ENCODE assay signal across 8 cellular contexts in the genomic region with DNA sequence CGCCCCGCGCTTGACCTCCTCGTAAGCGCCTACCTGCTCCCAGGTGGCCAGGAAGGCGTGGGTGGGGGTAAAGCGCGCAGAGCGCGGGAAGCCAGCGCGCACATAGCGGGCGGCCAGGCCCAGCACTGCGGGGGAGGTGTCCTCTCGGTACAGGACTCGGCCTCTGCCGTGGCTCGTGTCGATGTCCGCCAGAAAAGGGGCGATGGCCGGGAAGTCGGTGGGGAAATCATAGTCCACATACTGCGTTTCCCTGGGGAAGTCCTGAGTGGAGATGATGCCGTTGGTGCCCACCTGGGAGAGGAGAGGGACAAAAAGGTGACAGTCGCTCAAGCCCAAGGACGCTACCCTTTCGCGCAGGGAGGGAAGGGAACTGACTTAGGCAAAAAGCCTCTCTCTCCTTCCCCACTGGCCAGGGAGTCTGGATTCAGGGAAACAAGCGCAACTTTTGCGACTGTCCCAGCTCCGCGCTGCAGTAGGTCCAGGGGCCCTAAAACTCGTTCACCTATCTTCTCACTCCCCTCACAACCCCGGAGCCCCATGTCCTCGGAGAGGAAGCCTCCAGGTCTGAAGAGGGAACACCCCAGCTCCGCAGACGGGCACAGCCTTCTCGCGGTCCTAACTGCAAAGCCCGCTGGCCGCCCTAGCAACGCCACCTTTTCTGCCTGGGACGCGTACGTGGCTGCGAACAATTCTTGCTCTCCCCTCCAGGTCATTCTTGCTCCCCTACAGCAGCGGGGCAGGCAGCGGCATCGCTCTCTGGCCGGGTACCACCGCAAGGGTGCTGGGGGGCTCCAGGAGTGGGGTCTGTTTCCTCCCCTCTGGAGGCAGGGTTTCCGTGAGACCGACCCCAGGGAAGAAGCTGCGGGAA. TPM values are rescaled to one million over a fixed set of nuclear protein-coding genes. Genes with fewer than 3 reads are reported as not detected.
A peak's percentile ranks its signal among the peaks of the same experiment; 100 is the strongest.
DNase-seq lines count a peak whose midpoint lies in the region; ATAC-seq, FAIRE-seq and TF ChIP-seq lines count a peak whose summit lies in the region.

No MANE protein-coding gene starts in this region.

- H3K9ac ChIP-seq in IMR-90 (ENCODE audit: low read depth, low read length) (peak overlapping the region; percentile 99), astrocyte (ENCODE audit: low read length) (peak overlapping the region; percentile 92)

- peak overlapping the region; percentile 97 for H3K27ac ChIP-seq in IMR-90 (ENCODE audit: insufficient read depth, low read length)
- H3K27ac ChIP-seq in astrocyte (ENCODE audit: low read depth, low read length): peak overlapping the region; percentile 80
- peak overlapping the region in 3 of 8 donors; percentile 11 to 54 (median 30) for H3K27ac ChIP-seq in spleen
- H3K27ac ChIP-seq in OCI-LY7 (ENCODE audit: low read depth, low read length, poor library complexity, severe bottlenecking): no peak overlapping the region

- H4K91ac ChIP-seq in IMR-90 (ENCODE audit: insufficient read depth, low read depth, low read length): peak overlapping the region; percentile 87

- H3K27ac Mint-ChIP-seq in astrocyte (ENCODE audit: unreplicated experiment) (peak overlapping the region; percentile 53), immature natural killer cell (no peak overlapping the region)

- H3K27me3 Mint-ChIP-seq in astrocyte (ENCODE audit: low read depth, unreplicated experiment) (peaks cover 22% of the 10 kb centered on the region), immature natural killer cell (ENCODE audit: low read depth in 3 of 3) (peaks cover 11 to 27% (median 15%) of the 10 kb centered on the region in 3 donors)

- TF ChIP-seq POLR2A in IMR-90 (IDR thresholded peaks at IDR 0.05; ENCODE audit: low read depth, low read length) (no peak), spleen (IDR thresholded peaks at IDR 0.05) (no peak)

- CTCF ChIA-PET in IMR-90 (lab: Yijun Ruan, JAX) (interaction anchor here (0.5 to 1.8 kb wide), 6 partner anchors 39 to 212 kb away, joined by 3 to 6 read pairs (median 4); no protein-coding TSS in a partner anchor), OCI-LY7 (lab: Charles Lee; ENCODE audit: unreplicated experiment) (no interaction called here)

- peak overlapping the region; percentile 92 for H2BK120ac ChIP-seq in IMR-90 (ENCODE audit: low read depth, low read length)

- H4K5ac ChIP-seq in IMR-90 (ENCODE audit: low read depth, low read length): peak overlapping the region; percentile 45

- H3K9me1 ChIP-seq in IMR-90 (ENCODE audit: insufficient read depth, low read length): peaks cover 19% of the 10 kb centered on the region

- ATAC-seq in IMR-90 (ENCODE audit: low read depth): peak; percentile 6

- H3K9me3 Mint-ChIP-seq in astrocyte (ENCODE audit: unreplicated experiment): no peaks in the 10 kb centered on the region
- no peaks in the 10 kb centered on the region for H3K9me3 Mint-ChIP-seq in immature natural killer cell

- POLR2A ChIA-PET in IMR-90 (lab: Charles Lee; ENCODE audit: unreplicated experiment) (interaction anchor here (0.5 to 2.0 kb wide), 3 partner anchors 13 to 670 kb away, joined by 3 to 14 read pairs (median 3); no protein-coding TSS in a partner anchor), OCI-LY7 (lab: Charles Lee) (no interaction called here)

- H3K4me1 ChIP-seq in BE2C (peaks cover 11% of the 10 kb centered on the region), IMR-90 (ENCODE audit: control insufficient read depth, insufficient read depth, low read length) (peaks cover 25% of the 10 kb centered on the region), astrocyte (ENCODE audit: insufficient read depth, low read length) (peaks cover 34% of the 10 kb centered on the region), spleen (peaks cover 20 to 34% (median 27%) of the 10 kb centered on the region in 6 donors), OCI-LY7 (ENCODE audit: insufficient read depth, low read length, poor library complexity, severe bottlenecking) (no peaks in the 10 kb centered on the region)

- H3K4me3 ChIP-seq in BE2C (ENCODE audit: low read depth, low read length): peak overlapping the region; percentile 89
- H3K4me3 ChIP-seq in IMR-90 (ENCODE audit: insufficient read depth, low read depth, low read length): peak overlapping the region; percentile 94
- peak overlapping the region; percentile 85 for H3K4me3 ChIP-seq in astrocyte (ENCODE audit: insufficient read depth, low read depth, low read length)
- peak overlapping the region; percentile 45 to 83 (median 55) for H3K4me3 ChIP-seq in spleen
- H3K4me3 ChIP-seq in OCI-LY7 (ENCODE audit: low read depth, low read length, poor library complexity, severe bottlenecking): no peak overlapping the region

- H4K20me1 ChIP-seq in IMR-90 (ENCODE audit: insufficient read depth, low read length): peaks cover 4% of the 10 kb centered on the region; the same call in 1 of the 2 replicates
- no peaks in the 10 kb centered on the region for H4K20me1 ChIP-seq in astrocyte (ENCODE audit: insufficient read depth, low read length)
- no peaks in the 10 kb centered on the region for H4K20me1 ChIP-seq in OCI-LY7 (ENCODE audit: insufficient read depth, low read length)

- H3K14ac ChIP-seq in IMR-90 (replicated peaks; ENCODE audit: low read depth, low read length): peak overlapping the region; percentile 98

- peaks cover 29% of the 10 kb centered on the region for H3K79me2 ChIP-seq in astrocyte (ENCODE audit: insufficient read depth, low read length)
- H3K79me2 ChIP-seq in OCI-LY7 (ENCODE audit: insufficient read depth, low read depth, low read length): no peaks in the 10 kb centered on the region

- H3K23ac ChIP-seq in IMR-90 (ENCODE audit: low read depth, low read length): peak overlapping the region; percentile 97

- in situ Hi-C loops in IMR-90 (cut with MboI; ENCODE audit: low sequenced_read_pairs): no loop called here

- peak overlapping the region; percentile 62 to 91; a peak in 3 of 4 replicates for H4K8ac ChIP-seq in IMR-90 (ENCODE audit: low read depth in 2 of 2, low read length in 2 of 2)

- H2AFZ ChIP-seq in IMR-90 (replicated peaks; ENCODE audit: low read length, poor library complexity): peak overlapping the region; percentile 91
- peak overlapping the region; percentile 88 for H2AFZ ChIP-seq in astrocyte (ENCODE audit: low read depth, low read length)
- H2AFZ ChIP-seq in OCI-LY7 (ENCODE audit: low read length): no peak overlapping the region

- H3K18ac ChIP-seq in IMR-90 (ENCODE audit: low read depth, low read length): peak overlapping the region; percentile 96

- H3K4me2 ChIP-seq in IMR-90 (ENCODE audit: low read depth, low read length) (peak overlapping the region; percentile 90), astrocyte (ENCODE audit: low read length) (peak overlapping the region; percentile 90), OCI-LY7 (ENCODE audit: low read length) (no peak overlapping the region)

- H3K9me2 ChIP-seq in OCI-LY7 (ENCODE audit: insufficient read depth, low read length): no peaks in the 10 kb centered on the region

- H2BK5ac ChIP-seq in IMR-90 (ENCODE audit: low read depth, low read length, poor library complexity, severe bottlenecking): peak overlapping the region; percentile 89

- intact Hi-C loops in IMR-90 (cut with micrococcal nuclease): loop anchor here (2.0 to 5.0 kb wide), 2 partner anchors 43 to 66 kb away; no protein-coding TSS in a partner anchor
- intact Hi-C loops in spleen (cut with DNase I; ENCODE audit: low total_unique reads): no loop called here
- intact Hi-C loops in OCI-LY7 (cut with micrococcal nuclease; ENCODE audit: unreplicated experiment): no loop called here

- peak overlapping the region; percentile 97; the same call in 2 of the 3 replicates for H2BK15ac ChIP-seq in IMR-90 (ENCODE audit: low read depth, low read length)

- H3K9me3 ChIP-seq in BE2C: no peaks in the 10 kb centered on the region
- no peaks in the 10 kb centered on the region for H3K9me3 ChIP-seq in IMR-90 (ENCODE audit: control insufficient read depth, insufficient read depth, low read length)
- H3K9me3 ChIP-seq in astrocyte (ENCODE audit: insufficient read depth, low read depth, low read length): no peaks in the 10 kb centered on the region
- H3K9me3 ChIP-seq in spleen: no peaks in the 10 kb centered on the region
- H3K9me3 ChIP-seq in OCI-LY7 (ENCODE audit: low read length): no peaks in the 10 kb centered on the region

- no peak for TF ChIP-seq CTCF in BE2C (IDR thresholded peaks at IDR 0.05; ENCODE audit: low read depth, low read length)
- TF ChIP-seq CTCF in IMR-90 (conservative IDR thresholded peaks at IDR 0.05; ENCODE audit: low read depth, low read length): no peak
- TF ChIP-seq CTCF in astrocyte (IDR thresholded peaks at IDR 0.05; ENCODE audit: insufficient read depth, low read depth, low read length): no peak
- no peak for TF ChIP-seq CTCF in spleen (IDR thresholded peaks at IDR 0.05 in 8 of 11, conservative IDR thresholded peaks at IDR 0.05 in 3 of 11)
- no peak for TF ChIP-seq CTCF in OCI-LY7 (conservative IDR thresholded peaks at IDR 0.05; ENCODE audit: low read length)

- H2AK9ac ChIP-seq in IMR-90 (replicated peaks; ENCODE audit: low read depth, low read length, poor library complexity): peak overlapping the region; percentile 92

- H3K36me3 ChIP-seq in BE2C (no peaks in the 10 kb centered on the region), IMR-90 (ENCODE audit: control insufficient read depth, insufficient read depth, low read length) (peaks cover 9% of the 10 kb centered on the region), astrocyte (ENCODE audit: insufficient read depth, low read length) (peaks cover 4% of the 10 kb centered on the region), spleen (no peaks in the 10 kb centered on the region), OCI-LY7 (ENCODE audit: insufficient read depth, low read length) (no peaks in the 10 kb centered on the region)

- H3K4me1 Mint-ChIP-seq in astrocyte (ENCODE audit: low read depth, unreplicated experiment) (peaks cover 17% of the 10 kb centered on the region), immature natural killer cell (peaks cover 22 to 27% of the 10 kb centered on the region in 2 donors)

- H3K56ac ChIP-seq in IMR-90 (ENCODE audit: extremely low read depth, insufficient read depth, low read length): peak overlapping the region; percentile 88

- peak overlapping the region; percentile 63 for H2BK20ac ChIP-seq in IMR-90 (ENCODE audit: low read depth, low read length)

- peak overlapping the region; percentile 96 for H3K4ac ChIP-seq in IMR-90 (ENCODE audit: low read depth, low read length)

- H3K27me3 ChIP-seq in BE2C (peaks cover 10% of the 10 kb centered on the region), IMR-90 (ENCODE audit: control insufficient read depth, insufficient read depth, low read length) (no peaks in the 10 kb centered on the region), astrocyte (ENCODE audit: insufficient read depth, low read length) (no peaks in the 10 kb centered on the region), spleen (replicated peaks in 1 of 7) (peaks cover 5 to 66% (median 44%) of the 10 kb centered on the region in 7 donors)

- H3K36me3 Mint-ChIP-seq in astrocyte (ENCODE audit: low read depth, unreplicated experiment) (no peaks in the 10 kb centered on the region), immature natural killer cell (no peaks in the 10 kb centered on the region)

- no TSS peak for BruUV-seq in IMR-90 (replicated peaks; lab: Mats Ljungman, UMichigan)
- BruUV-seq in OCI-LY7 (replicated peaks; lab: Mats Ljungman, UMichigan): no TSS peak

- H3K79me1 ChIP-seq in IMR-90 (ENCODE audit: low read depth in 1 of 2, low read length in 2 of 2): peaks cover 28 to 69% of the 10 kb centered on the region in 2 experiments

- H2AK5ac ChIP-seq in IMR-90 (ENCODE audit: low read depth, low read length): peak overlapping the region; percentile 93

- peak overlapping the region; percentile 84 for H3K4me3 Mint-ChIP-seq in astrocyte (ENCODE audit: unreplicated experiment)
- H3K4me3 Mint-ChIP-seq in immature natural killer cell: peak overlapping the region; percentile 76 to 83 (median 82)

- dilution Hi-C loops in IMR-90 (cut with HindIII; ENCODE audit: low sequenced_read_pairs, unreplicated experiment): no loop called here

- no peak for FAIRE-seq in astrocyte (lab: Jason Lieb, UNC)

- TF ChIP-seq RAD21 in IMR-90 (IDR thresholded peaks at IDR 0.05; ENCODE audit: low read length): 0 out of 2 replicates have a peak, but pooled peaks have one; percentile 6

- DNase-seq in BE2C: peak; percentile 42
- peak; percentile 51 for DNase-seq in IMR-90
- peak; percentile 37 for DNase-seq in astrocyte (ENCODE audit: low read depth)
- peak; percentile 18 to 28 (median 26) for DNase-seq in immature natural killer cell
- peak; percentile 76 for DNase-seq in spleen
- DNase-seq in OCI-LY7 (ENCODE audit: low spot score): no peak
- DNase-seq in effector CD8-positive, alpha-beta T cell (lab: John Stamatoyannopoulos, UW): no peak
- no peak for DNase-seq in midbrain (lab: John Stamatoyannopoulos, UW)

- 4% methylated on average over 19 of the region's 56 CpGs; no CpG with 5 or more reads in 1 of the 2 experiments for WGBS in IMR-90 (ENCODE audit: extremely low coverage in 2 of 2, insufficient read length in 1 of 2), 2 experiments
- WGBS in spleen, 5 donors: 2 to 4% (median 3%) methylated on average over 44 to 56 of the region's 56 CpGs

RNA-seq across cellular contexts. Expression of a gene that starts 0.8 kb away (rescaled TPM):
- 2.6 TPM for polyA plus RNA-seq in BE2C (2012; ENCODE audit: insufficient read depth, insufficient read length, low read depth)
- total RNA-seq in IMR-90 (2012; rRNA removed) (101 and 102 TPM in 2 replicates), astrocyte (11.4 and 22.3 TPM in 2 replicates), spleen (10 to 100 TPM in 1 of 7 donors, 1 to 10 TPM in 6; 2.0 to 10.8 (median 5.2) TPM), OCI-LY7 (2022) (not detected in 2 replicates)
- polyA plus RNA-seq in IMR-90 (2012; rRNA removed) (278 and 303 TPM in 2 replicates), immature natural killer cell (under 1 TPM; 0.31 to 0.95 (median 0.35) TPM), spleen (1 to 10 TPM in 1 of 3 donors, under 1 TPM in 2; 0.33 to 1.4 (median 0.93) TPM)
- polyA plus RNA-seq in IMR-90 (2012; cell fraction: cytosol; rRNA removed): 237 and 279 TPM in 2 replicates
- polyA plus RNA-seq in IMR-90 (2012; cell fraction: nucleus; rRNA removed; ENCODE audit: low replicate concordance): 363 and 859 TPM in 2 replicates
- total RNA-seq in OCI-LY7 (2014; rRNA removed; shearing (Covaris generic)): not detected in 2 replicates

Comparison
In these comparisons a context has a peak if more than half of its experiments do, and no peak if none do; other contexts are left out.
1. DNase-seq: peak in BE2C (single experiment), IMR-90 (single experiment), astrocyte (single experiment), immature natural killer cell (3 of 3) and spleen (single experiment); none in OCI-LY7 (single experiment), effector CD8-positive, alpha-beta T cell (single experiment) and midbrain (single experiment).